ENCODE assay signal across 22 cellular contexts in genomic region chr9:137984005-137984404, GRCh38.
"Had no signal": no experiment of that assay in that cellular context is flagged by ENCODE, and none has a peak within 500 bp of the region (broad histone marks: within the 10 kb centered on the region; RNA-seq: fewer than 3 reads in every experiment).

No MANE protein-coding gene starts in this region.

- H3K27ac ChIP-seq: coronary artery, neutrophil, parathyroid adenoma, skin epidermis, suprapubic skin, transverse colon, vagina had no signal

- H3K36me3 ChIP-seq: neutrophil, suprapubic skin, transverse colon, vagina had no signal

- H3K4me1 Mint-ChIP-seq: mesothelial cell of epicardium; naive B cell; neural crest cell; stimulated activated naive B cell treated with anti-CD40 and anti-IgM and Interleukin-4, amounts not matched to agents 10 μg/mL and 1 μg/mL and 100 μg/mL, for 72 hours had no signal

- H3K4me3 ChIP-seq: coronary artery, mucosa of descending colon, skin epidermis, suprapubic skin, transverse colon, vagina had no signal

- H3K27me3 ChIP-seq: neutrophil, transverse colon, vagina had no signal

- H3K4me3 Mint-ChIP-seq: effector memory CD8-positive, alpha-beta T cell; mesothelial cell of epicardium; naive B cell; natural killer cell treated with Interleukin-12 subunit alpha and Interleukin-12 subunit beta and Interleukin-15 and Interleukin-18, amount 100 ng/mL, for 72 hours; neural crest cell; stimulated activated naive B cell treated with anti-CD40 and anti-IgM and Interleukin-4, amounts not matched to agents 10 μg/mL and 1 μg/mL and 100 μg/mL, for 72 hours; stimulated activated naive CD8-positive, alpha-beta T cell treated with anti-CD3 and anti-CD28 coated beads, Interleukin-15, Interleukin-2, amounts not matched to agents 100 ng/mL and 50 ng/mL, for 24 hours had no signal

- H3K9me3 Mint-ChIP-seq: effector memory CD8-positive, alpha-beta T cell; natural killer cell treated with Interleukin-12 subunit alpha and Interleukin-12 subunit beta and Interleukin-15 and Interleukin-18, amount 100 ng/mL, for 72 hours; neural crest cell; stimulated activated naive CD8-positive, alpha-beta T cell treated with anti-CD3 and anti-CD28 coated beads, Interleukin-15, Interleukin-2, amounts not matched to agents 100 ng/mL and 50 ng/mL, for 24 hours had no signal

- H3K27ac Mint-ChIP-seq: effector memory CD8-positive, alpha-beta T cell; mesothelial cell of epicardium; naive B cell; natural killer cell treated with Interleukin-12 subunit alpha and Interleukin-12 subunit beta and Interleukin-15 and Interleukin-18, amount 100 ng/mL, for 72 hours; progenitor cell of endocrine pancreas; stimulated activated naive B cell treated with anti-CD40 and anti-IgM and Interleukin-4, amounts not matched to agents 10 μg/mL and 1 μg/mL and 100 μg/mL, for 72 hours; stimulated activated naive CD8-positive, alpha-beta T cell treated with anti-CD3 and anti-CD28 coated beads, Interleukin-15, Interleukin-2, amounts not matched to agents 100 ng/mL and 50 ng/mL, for 24 hours had no signal

- H3K9me3 ChIP-seq: mucosa of descending colon, neutrophil, suprapubic skin, transverse colon, vagina had no signal

- H3K4me1 ChIP-seq: parathyroid adenoma, suprapubic skin, transverse colon, vagina had no signal

- H3K36me3 Mint-ChIP-seq: mesothelial cell of epicardium; natural killer cell treated with Interleukin-12 subunit alpha and Interleukin-12 subunit beta and Interleukin-15 and Interleukin-18, amount 100 ng/mL, for 72 hours; stimulated activated naive B cell treated with anti-CD40 and anti-IgM and Interleukin-4, amounts not matched to agents 10 μg/mL and 1 μg/mL and 100 μg/mL, for 72 hours had no signal

- H3K27me3 Mint-ChIP-seq: progenitor cell of endocrine pancreas had no signal

- DNase-seq: dermis blood vessel endothelial cell; effector memory CD8-positive, alpha-beta T cell; erythroblast; kidney; mesenchymal stem cell; mucosa of descending colon; naive B cell; stimulated activated CD4-positive, alpha-beta T cell treated with anti-CD3 and anti-CD28 coated beads, Interleukin-15, amount 100 ng/mL, for 24 hours; stimulated activated CD4-positive, alpha-beta T cell treated with anti-CD3 and anti-CD28 coated beads, Interleukin-2, amount 100 ng/mL, for 48 hours; stimulated activated naive B cell treated with anti-CD40 and anti-IgM and Interleukin-4, amounts not matched to agents 10 μg/mL and 1 μg/mL and 100 μg/mL, for 72 hours; transverse colon had no signal

- ATAC-seq: effector memory CD8-positive, alpha-beta T cell; mucosa of descending colon; natural killer cell treated with Interleukin-12 subunit alpha and Interleukin-12 subunit beta and Interleukin-15 and Interleukin-18, amount 100 ng/mL, for 72 hours; stimulated activated naive B cell treated with anti-CD40 and anti-IgM and Interleukin-4, amounts not matched to agents 10 μg/mL and 1 μg/mL and 100 μg/mL, for 72 hours had no signal
